Comparison of ENCODE assay signal across 28 cellular contexts in genomic region chr9:33903157-33903780, GRCh38.
DNase-seq lines count a peak whose midpoint lies in the region; ATAC-seq and TF ChIP-seq lines count a peak whose summit lies in the region.
"Had no signal": no experiment of that assay in that cellular context is flagged by ENCODE, and none has a peak within 500 bp of the region (broad histone marks: within the 10 kb centered on the region; RNA-seq: fewer than 3 reads in every experiment).

No MANE protein-coding gene starts in this region.

- no CpG with 5 or more reads among the region's 4 CpGs for WGBS in H9 (ENCODE audit: extremely low coverage, insufficient read length, low lambda C conversion rate)

- ATAC-seq in activated T-helper 17 cell treated with anti-CD3 and anti-CD28 coated beads, Interleukin-2, amount 50 U/mL, for 72 hours (replicated peaks), result no peak
- ATAC-seq in HG03469 (IDR thresholded peaks at IDR 0.05; ENCODE audit: unreplicated experiment) (no peak), GM18907 (IDR thresholded peaks at IDR 0.05; ENCODE audit: unreplicated experiment) (no peak)
- ATAC-seq: right cardiac atrium had no signal

- CTCF ChIA-PET in A673 (lab: Charles Lee), result no interaction called here

- no peak overlapping the region for H2BK5ac ChIP-seq in H9 (ENCODE audit: insufficient read length, low read length)

- TF ChIP-seq CTCF in A673 (conservative IDR thresholded peaks at IDR 0.05; ENCODE audit: low read depth, low read length) (no peak), H9 (conservative IDR thresholded peaks at IDR 0.05) (no peak), nephron (IDR thresholded peaks at IDR 0.05; ENCODE audit: unreplicated experiment in 3 of 3) (no peak)

- no peak overlapping the region for H3T11ph ChIP-seq in H9 (ENCODE audit: low read length)

- H3K4me1 Mint-ChIP-seq in H9 (peaks cover 39 to 46% of the 10 kb centered on the region in 2 experiments), nephron (peaks cover 5% of the 10 kb centered on the region)
- peaks cover 17% of the 10 kb centered on the region for H3K4me1 Mint-ChIP-seq in activated T-helper 17 cell treated with anti-CD3 and anti-CD28 coated beads, Interleukin-2, amount 50 U/mL, for 72 hours

- intact Hi-C loops in A673 (cut with micrococcal nuclease; ENCODE audit: unreplicated experiment), result no loop called here

- H3K27ac ChIP-seq in A673 (ENCODE audit: low read depth, low read length, poor library complexity, severe bottlenecking), result no peak overlapping the region
- H3K27ac ChIP-seq in H9 (ENCODE audit: insufficient read length, low read depth, low read length), result no peak overlapping the region
- H3K27ac ChIP-seq: BLaER1, left ventricle myocardium inferior, parathyroid adenoma, RWPE1 had no signal

- H4K20me1 ChIP-seq in H9 (ENCODE audit: control insufficient read depth, insufficient read depth, insufficient read length), result peaks cover 3% of the 10 kb centered on the region

- BruUV-seq in A673 (replicated peaks; lab: Mats Ljungman, UMichigan), result no TSS peak

- no peaks in the 10 kb centered on the region for H3K9me3 ChIP-seq in A673 (ENCODE audit: low read depth, low read length, poor library complexity, severe bottlenecking)
- no peaks in the 10 kb centered on the region for H3K9me3 ChIP-seq in H9 (ENCODE audit: control insufficient read depth, low read depth, low read length)
- H3K9me3 ChIP-seq: BLaER1, left ventricle myocardium inferior had no signal

- no peak overlapping the region for H3K23ac ChIP-seq in H9 (ENCODE audit: insufficient read length, low read depth, low read length)

- H2BK120ac ChIP-seq in H9 (ENCODE audit: low read depth, low read length, poor library complexity, severe bottlenecking), result no peak overlapping the region

- peaks cover 34% of the 10 kb centered on the region for H3K36me3 ChIP-seq in A673 (ENCODE audit: insufficient read depth, low read length, poor library complexity, severe bottlenecking)

- no peak overlapping the region for H2AK5ac ChIP-seq in H9 (ENCODE audit: insufficient read length, low read length)

- H3K23me2 ChIP-seq in H9 (ENCODE audit: insufficient read length, low read depth, low read length, poor library complexity, severe bottlenecking), result no peaks in the 10 kb centered on the region

- H3K27me3 Mint-ChIP-seq in H9 (ENCODE audit: low read depth) (no peaks in the 10 kb centered on the region), nephron (ENCODE audit: low read depth) (no peaks in the 10 kb centered on the region)
- no peaks in the 10 kb centered on the region for H3K27me3 Mint-ChIP-seq in activated T-helper 17 cell treated with anti-CD3 and anti-CD28 coated beads, Interleukin-2, amount 50 U/mL, for 72 hours
- H3K27me3 Mint-ChIP-seq: activated CD4-positive, alpha-beta memory T cell treated with anti-CD3 and anti-CD28 coated beads for 36 hours; activated naive CD8-positive, alpha-beta T cell treated with anti-CD3 and anti-CD28 coated beads, Interleukin-2, amount 10 ng/mL, durations not matched to agents 7 days and 5 days; central memory CD8-positive, alpha-beta T cell; naive B cell; type B pancreatic cell had no signal

- H3K4me3 Mint-ChIP-seq in H9 (no peak overlapping the region), nephron (no peak overlapping the region)
- H3K4me3 Mint-ChIP-seq in activated T-helper 17 cell treated with anti-CD3 and anti-CD28 coated beads, Interleukin-2, amount 50 U/mL, for 72 hours, result no peak overlapping the region
- H3K4me3 Mint-ChIP-seq: activated CD4-positive, alpha-beta memory T cell treated with anti-CD3 and anti-CD28 coated beads for 36 hours; activated naive CD8-positive, alpha-beta T cell treated with anti-CD3 and anti-CD28 coated beads, Interleukin-2, amount 10 ng/mL, durations not matched to agents 7 days and 5 days; central memory CD8-positive, alpha-beta T cell; naive B cell; type B pancreatic cell had no signal

- no peak overlapping the region for H3K9ac ChIP-seq in H9 (ENCODE audit: extremely low read depth, insufficient read length, low read length)
- H3K9ac ChIP-seq: BLaER1, parathyroid adenoma had no signal

- H3K9me3 Mint-ChIP-seq in H9 (peaks cover 0 to 3% of the 10 kb centered on the region in 2 experiments; a peak in 1 of 5 replicates), nephron (no peaks in the 10 kb centered on the region)
- H3K9me3 Mint-ChIP-seq in activated T-helper 17 cell treated with anti-CD3 and anti-CD28 coated beads, Interleukin-2, amount 50 U/mL, for 72 hours, result no peaks in the 10 kb centered on the region
- H3K9me3 Mint-ChIP-seq: activated CD4-positive, alpha-beta memory T cell treated with anti-CD3 and anti-CD28 coated beads for 36 hours; activated naive CD8-positive, alpha-beta T cell treated with anti-CD3 and anti-CD28 coated beads, Interleukin-2, amount 10 ng/mL, durations not matched to agents 7 days and 5 days; central memory CD8-positive, alpha-beta T cell; naive B cell; type B pancreatic cell had no signal

- POLR2A ChIA-PET in A673 (lab: Charles Lee; ENCODE audit: low non-redundant PET), result no interaction called here

- H3K14ac ChIP-seq in H9 (ENCODE audit: insufficient read depth, low read length), result no peak overlapping the region

- no peak overlapping the region for H3K18ac ChIP-seq in H9 (ENCODE audit: insufficient read length, low read depth, low read length)

- no peak overlapping the region for H3K4me2 ChIP-seq in H9 (ENCODE audit: insufficient read depth, insufficient read length, low read length)
- H3K4me2 ChIP-seq: BLaER1 had no signal

- no peak overlapping the region for H4K5ac ChIP-seq in H9 (ENCODE audit: insufficient read length, low read depth, low read length)

- no peak overlapping the region for H2BK12ac ChIP-seq in H9 (ENCODE audit: insufficient read length, low read depth, low read length)

- DNase-seq in A673 (ENCODE audit: low spot score) (peak; percentile 33), H9 (no peak), NCI-H1105 treated with DMSO at 0.1 percent for 48 hours (lab: John Stamatoyannopoulos, UW) (no peak), dermis blood vessel endothelial cell (no peak)
- DNase-seq: activated CD4-positive, alpha-beta memory T cell treated with anti-CD3 and anti-CD28 coated beads for 36 hours; activated CD4-positive, CD25-positive, alpha-beta regulatory T cell treated with anti-CD3 and anti-CD28 coated beads, Interleukin-2, amount 50 U/mL, for 72 hours; activated CD8-positive, alpha-beta memory T cell treated with anti-CD3 and anti-CD28 coated beads, Interleukin-2, amount 50 U/mL, for 48 hours; activated naive CD8-positive, alpha-beta T cell treated with anti-CD3 and anti-CD28 coated beads, Interleukin-2, amount 10 ng/mL, durations not matched to agents 7 days and 5 days; COR-L47; DMS79 treated with DMSO at 0.1 percent for 48 hours; GF-D8; hypothalamus; left ventricle myocardium inferior; naive B cell; NCI-H2081; NCI-H774; right cardiac atrium; stimulated activated CD4-positive, alpha-beta T cell treated with anti-CD3 and anti-CD28 coated beads, Interleukin-4, amount 100 ng/mL, for 1 hour; substantia nigra had no signal

- H2AFZ ChIP-seq in H9 (ENCODE audit: low read length), result no peak overlapping the region
- H2AFZ ChIP-seq: parathyroid adenoma had no signal

- H3K4me1 ChIP-seq in A673 (ENCODE audit: insufficient read depth, low read length, poor library complexity, severe bottlenecking) (peaks cover 14% of the 10 kb centered on the region), H9 (ENCODE audit: insufficient read depth, low read length) (no peaks in the 10 kb centered on the region)
- H3K4me1 ChIP-seq: BLaER1 had no signal

- no peak overlapping the region for H3K56ac ChIP-seq in H9 (ENCODE audit: insufficient read length, low read depth, low read length)

- peaks cover 10 to 40% (median 34%) of the 10 kb centered on the region in 3 experiments for H3K36me3 Mint-ChIP-seq in H9 (ENCODE audit: insufficient read depth in 1 of 3, low read depth in 3 of 3)
- peaks cover 66% of the 10 kb centered on the region for H3K36me3 Mint-ChIP-seq in activated T-helper 17 cell treated with anti-CD3 and anti-CD28 coated beads, Interleukin-2, amount 50 U/mL, for 72 hours (ENCODE audit: low read depth)
- H3K36me3 Mint-ChIP-seq in nephron (ENCODE audit: low read depth), result peaks cover 52% of the 10 kb centered on the region

- H3K79me2 ChIP-seq in H9 (ENCODE audit: insufficient read depth, low read length), result 0 out of 2 replicates have a peak, but pooled peaks cover 2% of the 10 kb centered on the region

- no peak overlapping the region for H4K91ac ChIP-seq in H9 (ENCODE audit: insufficient read length, low read depth, low read length)

- H3K4me3 ChIP-seq in A673 (ENCODE audit: low read depth, low read length, poor library complexity, severe bottlenecking), result no peak overlapping the region
- H3K4me3 ChIP-seq: BLaER1, left ventricle myocardium inferior had no signal

- H2BK15ac ChIP-seq in H9 (ENCODE audit: low read depth, low read length), result no peak overlapping the region

- H3K27me3 ChIP-seq in A673 (replicated peaks; ENCODE audit: insufficient read depth, low read depth, low read length, poor library complexity) (no peaks in the 10 kb centered on the region), H9 (ENCODE audit: insufficient read depth, low read length) (no peaks in the 10 kb centered on the region)
- H3K27me3 ChIP-seq: BLaER1 had no signal

- no peak overlapping the region for H3K4ac ChIP-seq in H9 (ENCODE audit: low read depth, low read length)

- H4K8ac ChIP-seq in H9 (replicated peaks; ENCODE audit: insufficient read length, low read depth, low read length), result no peak overlapping the region

- H3K79me1 ChIP-seq in H9 (ENCODE audit: insufficient read depth, low read depth, low read length, poor library complexity, severe bottlenecking), result peaks cover 4% of the 10 kb centered on the region

- H3K27ac Mint-ChIP-seq in H9 (peak overlapping the region in 2 of 3 experiments; percentile 32 to 91; a peak in 4 of 7 replicates), nephron (peak overlapping the region; percentile 62 to 88 (median 73))
- H3K27ac Mint-ChIP-seq in activated T-helper 17 cell treated with anti-CD3 and anti-CD28 coated beads, Interleukin-2, amount 50 U/mL, for 72 hours, result peak overlapping the region; percentile 17
- H3K27ac Mint-ChIP-seq: activated CD4-positive, alpha-beta memory T cell treated with anti-CD3 and anti-CD28 coated beads for 36 hours; activated naive CD8-positive, alpha-beta T cell treated with anti-CD3 and anti-CD28 coated beads, Interleukin-2, amount 10 ng/mL, durations not matched to agents 7 days and 5 days; naive B cell; type B pancreatic cell had no signal

- no peak overlapping the region for H2BK20ac ChIP-seq in H9 (ENCODE audit: low read depth, low read length, poor library complexity, severe bottlenecking)

Comparison
In these comparisons a context has a peak if more than half of its experiments do, and no peak if none do; other contexts are left out.
1. H3K27ac Mint-ChIP-seq: peak in every context shown above with its lines; median percentile 73 in nephron; 62 in H9; 17 in activated T-helper 17 cell treated with anti-CD3 and anti-CD28 coated beads, Interleukin-2, amount 50 U/mL, for 72 hours.